10 cellular contexts compared by ENCODE assay signal in the genomic region with DNA sequence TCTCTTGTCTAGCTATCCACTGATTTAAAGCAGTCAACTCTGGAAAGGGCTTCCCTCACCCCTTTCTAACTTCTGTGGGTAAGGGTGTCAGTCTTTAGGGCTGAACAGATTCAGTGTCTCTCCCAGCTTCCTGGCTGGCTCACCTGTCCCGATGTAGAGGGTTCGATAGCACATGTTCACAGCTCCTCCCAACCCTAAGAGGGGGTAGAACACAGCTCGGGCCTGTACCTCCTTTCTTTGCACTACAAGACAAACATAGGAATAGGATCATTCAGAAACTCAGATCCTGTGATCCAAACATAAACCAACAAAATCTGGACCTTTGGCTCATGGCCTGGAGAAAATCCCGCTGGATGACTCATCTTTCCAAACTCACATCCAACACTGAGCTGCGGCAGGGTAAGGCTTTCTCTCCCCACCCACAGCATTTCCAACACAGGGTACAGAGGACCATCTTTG. TPM values are rescaled to one million over a fixed set of nuclear protein-coding genes. Genes with fewer than 3 reads are reported as not detected.
DNase-seq lines count a peak whose midpoint lies in the region; ATAC-seq, FAIRE-seq and TF ChIP-seq lines count a peak whose summit lies in the region.
"Had no signal": no experiment of that assay in that cellular context is flagged by ENCODE, and none has a peak within 500 bp of the region (broad histone marks: within the 10 kb centered on the region; RNA-seq: fewer than 3 reads in every experiment).

No MANE protein-coding gene starts in this region.

- peak; percentile 47 for FAIRE-seq in bronchial epithelial cell (lab: Jason Lieb, UNC)

- H3K4me1 ChIP-seq in HUES64 (ENCODE audit: insufficient read depth, low read length) (peaks cover 7% of the 10 kb centered on the region; the same call in 1 of the 2 replicates), left lung (peaks cover 15 to 28% of the 10 kb centered on the region in 2 donors), testis (peaks cover 35% of the 10 kb centered on the region)

- intact Hi-C loops in left lung (cut with DNase I) (no loop called here), testis (cut with DNase I; ENCODE audit: low total_unique reads) (no loop called here)

- ATAC-seq in left lung (peak; percentile 57), GM21528 (IDR thresholded peaks at IDR 0.05; ENCODE audit: low FRiP score, unreplicated experiment) (no peak), HG02588 (IDR thresholded peaks at IDR 0.05; ENCODE audit: unreplicated experiment) (no peak), HG03442 (IDR thresholded peaks at IDR 0.05; ENCODE audit: unreplicated experiment) (no peak)

- no peak overlapping the region for H3K4me3 ChIP-seq in HUES64 (ENCODE audit: low read length)
- H3K4me3 ChIP-seq in bronchial epithelial cell (ENCODE audit: low read depth, low read length), result no peak overlapping the region
- H3K4me3 ChIP-seq in left lung, result no peak overlapping the region
- no peak overlapping the region for H3K4me3 ChIP-seq in testis
- H3K4me3 ChIP-seq: cardiac muscle cell had no signal

- H3K9me3 ChIP-seq in HUES64 (ENCODE audit: insufficient read depth, low read depth, low read length), result no peaks in the 10 kb centered on the region
- no peaks in the 10 kb centered on the region for H3K9me3 ChIP-seq in left lung
- H3K9me3 ChIP-seq in testis, result no peaks in the 10 kb centered on the region

- TF ChIP-seq POLR2A in testis (IDR thresholded peaks at IDR 0.05), result no peak

- H3K36me3 ChIP-seq in HUES64 (ENCODE audit: insufficient read depth, low read length), result peaks cover 80% of the 10 kb centered on the region
- H3K36me3 ChIP-seq in bronchial epithelial cell (ENCODE audit: control insufficient read depth, insufficient read depth, low read length), result peaks cover 32% of the 10 kb centered on the region
- H3K36me3 ChIP-seq in left lung, result peaks cover 0 to 85% of the 10 kb centered on the region in 2 donors
- no peaks in the 10 kb centered on the region for H3K36me3 ChIP-seq in testis (ENCODE audit: low read depth, missing control alignments)

- DNase-seq in bronchial epithelial cell (ENCODE audit: low read depth) (no peak), left lung (no peak), testis (peak; percentile 63)
- no peak for DNase-seq in effector CD8-positive, alpha-beta T cell (lab: John Stamatoyannopoulos, UW)
- DNase-seq: NCI-H187 treated with DMSO at 0.1 percent for 48 hours had no signal

- WGBS in HUES64, result 88% methylated on average over 5 of the region's 5 CpGs
- WGBS in testis, 2 donors, result 56% methylated on average over 5 of the region's 5 CpGs

- no peak overlapping the region for H3K9ac ChIP-seq in HUES64 (ENCODE audit: low read depth, low read length)

- peak overlapping the region; percentile 29; the same call in 1 of the 2 replicates for H3K27ac ChIP-seq in HUES64 (ENCODE audit: low read depth, low read length)
- peak overlapping the region; percentile 45 to 86 for H3K27ac ChIP-seq in left lung
- H3K27ac ChIP-seq in testis, result peak overlapping the region; percentile 15 to 79
- H3K27ac ChIP-seq: cardiac muscle cell had no signal

- TF ChIP-seq CTCF in bronchial epithelial cell (IDR thresholded peaks at IDR 0.05; ENCODE audit: insufficient read depth, low read length, severe bottlenecking) (no peak), left lung (IDR thresholded peaks at IDR 0.05) (no peak), testis (IDR thresholded peaks at IDR 0.05) (no peak)

- H3K27me3 ChIP-seq in HUES64 (ENCODE audit: insufficient read depth, low read length) (no peaks in the 10 kb centered on the region), bronchial epithelial cell (ENCODE audit: control insufficient read depth, insufficient read depth, low read length) (no peaks in the 10 kb centered on the region), left lung (no peaks in the 10 kb centered on the region), testis (no peaks in the 10 kb centered on the region)
- H3K27me3 ChIP-seq: cardiac muscle cell had no signal

RNA-seq across cellular contexts. Expression of a gene that starts 5.8 kb away (rescaled TPM):
- polyA plus RNA-seq in HUES64 (2013, experiment 1 of 2), result 20.1 TPM
- polyA plus RNA-seq in HUES64 (2013, experiment 2 of 2), result 18.7 TPM
- total RNA-seq in bronchial epithelial cell (2.9 and 11.3 TPM in 2 replicates), left lung (10 to 100 TPM in 1 of 2 donors, 1 to 10 TPM in 1; 8.8 to 16.9 TPM), testis (10 to 100 TPM; 14.9 to 18.6 TPM)
- 8.7 TPM for polyA plus RNA-seq in testis (ENCODE audit: insufficient read depth, low read depth, low replicate concordance)

RNA-seq across cellular contexts. Expression of a gene that starts 11.1 kb away (rescaled TPM):
- polyA plus RNA-seq in HUES64 (2013, experiment 1 of 2), result 88.0 TPM
- polyA plus RNA-seq in HUES64 (2013, experiment 2 of 2), result 93.1 TPM
- total RNA-seq in bronchial epithelial cell, result 24.5 TPM in 2 replicates
- 100 to 1,000 TPM in 1 of 2 donors, 10 to 100 TPM in 1; 95.7 to 171 TPM for total RNA-seq in left lung
- total RNA-seq in testis, result 10 to 100 TPM; 20.9 to 31.3 TPM
- polyA plus RNA-seq in testis (ENCODE audit: insufficient read depth, low read depth, low replicate concordance), result 33.2 TPM

RNA-seq across cellular contexts. Expression of a gene that starts 42.6 kb away (rescaled TPM):
- 27.3 TPM for polyA plus RNA-seq in HUES64 (2013, experiment 1 of 2)
- polyA plus RNA-seq in HUES64 (2013, experiment 2 of 2), result 33.0 TPM
- 5.4 and 7.1 TPM in 2 replicates for total RNA-seq in bronchial epithelial cell
- total RNA-seq in left lung, result 10 to 100 TPM; 32.1 to 45.8 TPM
- 10 to 100 TPM; 82.4 to 85.3 TPM for total RNA-seq in testis
- 38.8 TPM for polyA plus RNA-seq in testis (ENCODE audit: insufficient read depth, low read depth, low replicate concordance)

RNA-seq across cellular contexts. Expression of a gene that starts 53.9 kb away (rescaled TPM):
- 61.7 TPM for polyA plus RNA-seq in HUES64 (2013, experiment 1 of 2)
- 65.8 TPM for polyA plus RNA-seq in HUES64 (2013, experiment 2 of 2)
- 17.3 and 17.6 TPM in 2 replicates for total RNA-seq in bronchial epithelial cell
- total RNA-seq in left lung, result 10 to 100 TPM; 30.0 to 33.4 TPM
- total RNA-seq in testis, result 10 to 100 TPM; 61.1 to 75.2 TPM
- 54.8 TPM for polyA plus RNA-seq in testis (ENCODE audit: insufficient read depth, low read depth, low replicate concordance)
